In genomic region chr6:131322121-131322520, GRCh38 we compare ENCODE assay signal across 21 cellular contexts.
"Had no signal": no experiment of that assay in that cellular context is flagged by ENCODE, and none has a peak within 500 bp of the region (broad histone marks: within the 10 kb centered on the region; RNA-seq: fewer than 3 reads in every experiment).

No MANE protein-coding gene starts in this region.

- H3K27ac Mint-ChIP-seq: nephron progenitor cell; stimulated activated effector memory CD8-positive, alpha-beta T cell treated with anti-CD3 and anti-CD28 coated beads, Interleukin-12 subunit alpha, Interleukin-12 subunit beta, amount 100 ng/mL, for 72 hours had no signal

- H3K4me3 ChIP-seq: dorsolateral prefrontal cortex, hepatocyte, psoas muscle, right lobe of liver, tibial nerve had no signal

- H3K4me1 ChIP-seq: psoas muscle, right lobe of liver, tibial nerve, upper lobe of right lung had no signal

- H3K9me3 ChIP-seq: neutrophil, psoas muscle, right lobe of liver, tibial nerve, upper lobe of right lung had no signal

- H3K27me3 ChIP-seq: dorsolateral prefrontal cortex, hepatocyte, neutrophil, right lobe of liver, tibial nerve, upper lobe of right lung had no signal

- H2AFZ ChIP-seq: hepatocyte had no signal

- H3K27me3 Mint-ChIP-seq: naive thymus-derived CD4-positive, alpha-beta T cell had no signal

- H3K27ac ChIP-seq: dorsolateral prefrontal cortex, hepatocyte, neutrophil, psoas muscle, right lobe of liver, tibial nerve, upper lobe of right lung had no signal

- ATAC-seq: left colon; left ventricle myocardium superior; naive thymus-derived CD4-positive, alpha-beta T cell; psoas muscle; right lobe of liver; stimulated activated effector memory CD8-positive, alpha-beta T cell treated with anti-CD3 and anti-CD28 coated beads, Interleukin-12 subunit alpha, Interleukin-12 subunit beta, amount 100 ng/mL, for 72 hours; stimulated activated naive CD8-positive, alpha-beta T cell treated with anti-CD3 and anti-CD28 coated beads, Interleukin-15, Interleukin-2, amounts not matched to agents 100 U/mL and 50 U/mL, for 24 hours; upper lobe of right lung had no signal

- H3K4me2 ChIP-seq: hepatocyte had no signal

- H3K4me3 Mint-ChIP-seq: naive thymus-derived CD4-positive, alpha-beta T cell; nephron progenitor cell; stimulated activated effector memory CD8-positive, alpha-beta T cell treated with anti-CD3 and anti-CD28 coated beads, Interleukin-12 subunit alpha, Interleukin-12 subunit beta, amount 100 ng/mL, for 72 hours had no signal

- H3K79me2 ChIP-seq: hepatocyte had no signal

- H3K4me1 Mint-ChIP-seq: stimulated activated effector memory CD8-positive, alpha-beta T cell treated with anti-CD3 and anti-CD28 coated beads, Interleukin-12 subunit alpha, Interleukin-12 subunit beta, amount 100 ng/mL, for 72 hours had no signal

- DNase-seq: cortex of kidney; dorsolateral prefrontal cortex; effector CD8-positive, alpha-beta T cell; foreskin melanocyte; head of caudate nucleus; left colon; left ventricle myocardium superior; mammary epithelial cell; naive thymus-derived CD4-positive, alpha-beta T cell; nephron progenitor cell; psoas muscle; retina; right lobe of liver; stimulated activated CD4-positive, alpha-beta T cell treated with anti-CD3 and anti-CD28 coated beads, Interleukin-4, amount 100 ng/mL, for 1 hour; stimulated activated CD8-positive, alpha-beta memory T cell treated with anti-CD3 and anti-CD28 coated beads, Interleukin-4, amount 100 ng/mL, for 48 hours; stimulated activated naive CD8-positive, alpha-beta T cell treated with anti-CD3 and anti-CD28 coated beads, Interleukin-15, Interleukin-2, amounts not matched to agents 100 U/mL and 50 U/mL, for 24 hours; upper lobe of right lung had no signal

- H3K36me3 Mint-ChIP-seq: stimulated activated effector memory CD8-positive, alpha-beta T cell treated with anti-CD3 and anti-CD28 coated beads, Interleukin-12 subunit alpha, Interleukin-12 subunit beta, amount 100 ng/mL, for 72 hours had no signal

- H3K36me3 ChIP-seq: neutrophil, right lobe of liver, tibial nerve, upper lobe of right lung had no signal
